In the genomic region with DNA sequence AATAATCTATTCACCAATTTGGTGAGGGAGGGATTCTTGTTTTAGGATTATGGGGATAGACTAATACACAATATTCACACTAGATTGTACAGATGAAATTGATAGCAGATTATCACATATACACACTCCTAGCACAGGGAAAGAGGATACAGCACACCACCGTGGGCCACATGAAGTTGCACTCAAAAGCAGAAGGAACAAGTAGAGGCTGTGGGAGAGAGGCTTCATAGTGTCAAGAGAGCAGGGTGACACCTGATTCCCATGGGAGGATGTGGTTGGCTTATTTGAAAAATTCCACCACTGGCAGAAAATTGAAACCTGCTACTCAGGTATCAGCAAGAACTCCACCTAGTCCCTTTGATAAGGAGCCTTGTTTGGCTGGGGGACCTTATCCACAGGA, we compare ENCODE assay signal across 18 cellular contexts.
A peak's percentile ranks its signal among the peaks of the same experiment; 100 is the strongest.
DNase-seq lines count a peak whose midpoint lies in the region; ATAC-seq and TF ChIP-seq lines count a peak whose summit lies in the region.
"Had no signal": no experiment of that assay in that cellular context is flagged by ENCODE, and none has a peak within 500 bp of the region (broad histone marks: within the 10 kb centered on the region; RNA-seq: fewer than 3 reads in every experiment).

No MANE protein-coding gene starts in this region.

- H2BK12ac ChIP-seq in trophoblast cell (ENCODE audit: low read length) = peak overlapping the region; percentile 22

- H3K9ac ChIP-seq in DND-41 (ENCODE audit: low read depth, low read length) (no peak overlapping the region), endodermal cell (ENCODE audit: extremely low read depth, low read length, poor library complexity, severe bottlenecking) (no peak overlapping the region), trophoblast cell (ENCODE audit: low read length) (no peak overlapping the region)
- H3K9ac ChIP-seq: KMS-11 had no signal

- peaks cover 7% of the 10 kb centered on the region for H3K4me1 ChIP-seq in DND-41 (ENCODE audit: insufficient read depth, low read length)
- no peaks in the 10 kb centered on the region for H3K4me1 ChIP-seq in endodermal cell (ENCODE audit: control insufficient read depth, insufficient read depth, low read length)
- no peaks in the 10 kb centered on the region for H3K4me1 ChIP-seq in trophoblast cell (ENCODE audit: control insufficient read depth in 1 of 2, insufficient read depth in 2 of 2, low read length in 2 of 2)
- H3K4me1 ChIP-seq: BE2C had no signal

- no peak overlapping the region for H2BK5ac ChIP-seq in trophoblast cell (ENCODE audit: low read depth, low read length, poor library complexity)

- H3K4me3 ChIP-seq in DND-41 (ENCODE audit: low read depth in 1 of 2, low read length in 2 of 2) = no peak overlapping the region
- H3K4me3 ChIP-seq in endodermal cell (ENCODE audit: low read length) = peak overlapping the region; percentile 7
- no peak overlapping the region for H3K4me3 ChIP-seq in trophoblast cell (ENCODE audit: low read depth, low read length)
- H3K4me3 ChIP-seq: GM23338 had no signal

- peaks cover 31% of the 10 kb centered on the region for H3K9me3 Mint-ChIP-seq in endodermal cell

- H3K4me1 Mint-ChIP-seq in endodermal cell = no peaks in the 10 kb centered on the region
- H3K4me1 Mint-ChIP-seq: CD8-positive, alpha-beta memory T cell; GM23338 had no signal

- H2AFZ ChIP-seq in DND-41 (ENCODE audit: low read depth, low read length) (no peak overlapping the region), trophoblast cell (ENCODE audit: insufficient read depth, low read length, poor library complexity) (no peak overlapping the region)
- H2AFZ ChIP-seq: GM23338 had no signal

- no peak overlapping the region for H3K14ac ChIP-seq in trophoblast cell (ENCODE audit: low read length)

- TF ChIP-seq CTCF in DND-41 (IDR thresholded peaks at IDR 0.05; ENCODE audit: borderline replicate concordance, extremely low read depth, low read length, poor library complexity, severe bottlenecking) (no peak), endodermal cell (conservative IDR thresholded peaks at IDR 0.05) (no peak)

- H2AK5ac ChIP-seq in trophoblast cell (ENCODE audit: low read length) = no peak overlapping the region

- H3K27me3 ChIP-seq in DND-41 (ENCODE audit: insufficient read depth, low read length, poor library complexity) (no peaks in the 10 kb centered on the region), endodermal cell (ENCODE audit: control insufficient read depth, insufficient read depth, low read length, poor library complexity, severe bottlenecking) (no peaks in the 10 kb centered on the region), trophoblast cell (ENCODE audit: insufficient read depth, low read length) (no peaks in the 10 kb centered on the region)
- H3K27me3 ChIP-seq: BE2C had no signal

- WGBS in endodermal cell (ENCODE audit: insufficient coverage in 1 of 2, insufficient read length in 1 of 2), 2 experiments = 100% methylated on average over 1 of the region's 1 CpG; no CpG with 5 or more reads in 1 of the 2 experiments
- no CpG with 5 or more reads among the region's 1 CpG for WGBS in trophoblast cell (ENCODE audit: extremely low coverage, insufficient coverage, insufficient read length)

- no peak overlapping the region for H3K27ac Mint-ChIP-seq in endodermal cell
- H3K27ac Mint-ChIP-seq: CD4-positive, CD25-positive, alpha-beta regulatory T cell; CD8-positive, alpha-beta memory T cell; GM23338 had no signal

- H3K4ac ChIP-seq in trophoblast cell (ENCODE audit: low read depth, low read length) = no peak overlapping the region

- H3K9me3 ChIP-seq in DND-41 (ENCODE audit: insufficient read depth, low read length, severe bottlenecking) (no peaks in the 10 kb centered on the region), endodermal cell (ENCODE audit: control insufficient read depth, low read length) (peaks cover 33% of the 10 kb centered on the region), trophoblast cell (ENCODE audit: insufficient read depth, low read depth, low read length) (no peaks in the 10 kb centered on the region)
- H3K9me3 ChIP-seq: BE2C had no signal

- no peaks in the 10 kb centered on the region for H3K79me1 ChIP-seq in trophoblast cell (ENCODE audit: low read length)

- no peak for DNase-seq in DND-41
- DNase-seq in endodermal cell = no peak
- no peak for DNase-seq in trophoblast cell
- DNase-seq in COR-L47 (lab: John Stamatoyannopoulos, UW) = no peak
- no peak for DNase-seq in activated CD4-positive, alpha-beta T cell treated with anti-CD3 and anti-CD28 coated beads for 1 hour
- no peak for DNase-seq in NCI-H2227 (lab: John Stamatoyannopoulos, UW; ENCODE audit: unreplicated experiment)
- DNase-seq in NCI-H1048 (lab: John Stamatoyannopoulos, UW) = no peak
- DNase-seq: BE2C; C1 segment of cervical spinal cord; CD4-positive, CD25-positive, alpha-beta regulatory T cell; CD8-positive, alpha-beta memory T cell; DMS153; DMS79; GF-D8; HCEC 1CT had no signal

- H3K27ac ChIP-seq in DND-41 (ENCODE audit: low read length) = no peak overlapping the region
- no peak overlapping the region for H3K27ac ChIP-seq in endodermal cell (ENCODE audit: low read depth, low read length)
- no peak overlapping the region for H3K27ac ChIP-seq in trophoblast cell (ENCODE audit: low read depth, low read length)
- H3K27ac ChIP-seq: KMS-11 had no signal

- H2BK120ac ChIP-seq in trophoblast cell (ENCODE audit: insufficient read depth, low read length, poor library complexity) = no peak overlapping the region

- no peak overlapping the region for H4K91ac ChIP-seq in trophoblast cell (ENCODE audit: low read depth, low read length)

- no peak overlapping the region for H4K12ac ChIP-seq in trophoblast cell (ENCODE audit: low read depth, low read length)

- H3K27me3 Mint-ChIP-seq in endodermal cell (ENCODE audit: insufficient read depth) = no peaks in the 10 kb centered on the region
- H3K27me3 Mint-ChIP-seq: CD4-positive, CD25-positive, alpha-beta regulatory T cell; CD8-positive, alpha-beta memory T cell had no signal

- no peak overlapping the region for H4K8ac ChIP-seq in trophoblast cell (ENCODE audit: low read depth, low read length)

- H3K4me3 Mint-ChIP-seq in endodermal cell = no peak overlapping the region
- H3K4me3 Mint-ChIP-seq: CD4-positive, CD25-positive, alpha-beta regulatory T cell; CD8-positive, alpha-beta memory T cell; GM23338 had no signal

- no peak overlapping the region for H3K23ac ChIP-seq in trophoblast cell (ENCODE audit: low read length)

- ATAC-seq in DND-41 (ENCODE audit: insufficient read depth, low read depth) (0 out of 3 replicates have a peak, but pooled peaks have one; percentile 27), HG02610 (IDR thresholded peaks at IDR 0.05; ENCODE audit: unreplicated experiment) (peak; percentile 45)
- ATAC-seq: GM23338 had no signal

- H3K79me2 ChIP-seq in DND-41 (ENCODE audit: insufficient read depth, low read length) = no peaks in the 10 kb centered on the region
- H3K79me2 ChIP-seq in trophoblast cell (ENCODE audit: control insufficient read depth, insufficient read depth, low read length, poor library complexity) = no peaks in the 10 kb centered on the region

- H3K18ac ChIP-seq in trophoblast cell (ENCODE audit: low read length) = no peak overlapping the region

- H3K36me3 Mint-ChIP-seq in endodermal cell (ENCODE audit: low read depth) = peaks cover 4% of the 10 kb centered on the region
- H3K36me3 Mint-ChIP-seq: CD4-positive, CD25-positive, alpha-beta regulatory T cell; CD8-positive, alpha-beta memory T cell had no signal

- no peaks in the 10 kb centered on the region for H4K20me1 ChIP-seq in DND-41 (ENCODE audit: insufficient read depth, low read length)

- H3K4me2 ChIP-seq in DND-41 (ENCODE audit: insufficient read depth, low read length) (no peak overlapping the region), trophoblast cell (ENCODE audit: low read length) (no peak overlapping the region)
- H3K4me2 ChIP-seq: GM23338, KMS-11 had no signal

- H3K36me3 ChIP-seq in DND-41 (ENCODE audit: insufficient read depth, low read length) (no peaks in the 10 kb centered on the region), endodermal cell (ENCODE audit: control insufficient read depth, insufficient read depth, low read length) (no peaks in the 10 kb centered on the region), trophoblast cell (ENCODE audit: control insufficient read depth in 1 of 2, insufficient read depth in 2 of 2, low read length in 2 of 2) (no peaks in the 10 kb centered on the region)
- H3K36me3 ChIP-seq: BE2C had no signal
